In the genomic region with DNA sequence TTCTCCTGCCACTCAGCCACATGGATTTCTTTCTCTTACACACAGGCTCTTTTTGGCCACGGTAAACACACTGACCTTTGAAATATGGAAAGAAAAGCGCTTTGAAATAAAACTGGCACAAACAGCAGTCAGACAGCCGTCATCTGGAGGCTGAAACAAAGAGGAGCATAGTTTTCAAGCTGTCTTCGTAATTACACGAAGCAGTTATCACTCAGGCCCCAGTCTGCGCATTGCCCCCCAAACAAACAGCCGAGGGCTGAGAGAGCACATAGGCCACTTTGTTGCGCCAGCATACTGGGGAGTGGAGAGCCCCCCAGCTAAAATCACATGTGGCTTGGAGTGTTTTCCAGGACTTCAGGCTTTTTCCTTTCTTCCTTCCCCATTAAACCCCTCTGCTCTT, we compare ENCODE assay signal across 2 cellular contexts.
TF ChIP-seq lines count a peak whose summit lies in the region.

No MANE protein-coding gene starts in this region.

TF ChIP-seq in IMR-90, 13 proteins besides CTCF, POLR2A, EP300 and RAD21:
- TF ChIP-seq BHLHE40 (IDR thresholded peaks at IDR 0.05; ENCODE audit: low read depth, low read length): no peak

TF ChIP-seq in K562, 482 proteins besides CTCF, POLR2A, EP300 and RAD21:
- TF ChIP-seq, protein P1, sequence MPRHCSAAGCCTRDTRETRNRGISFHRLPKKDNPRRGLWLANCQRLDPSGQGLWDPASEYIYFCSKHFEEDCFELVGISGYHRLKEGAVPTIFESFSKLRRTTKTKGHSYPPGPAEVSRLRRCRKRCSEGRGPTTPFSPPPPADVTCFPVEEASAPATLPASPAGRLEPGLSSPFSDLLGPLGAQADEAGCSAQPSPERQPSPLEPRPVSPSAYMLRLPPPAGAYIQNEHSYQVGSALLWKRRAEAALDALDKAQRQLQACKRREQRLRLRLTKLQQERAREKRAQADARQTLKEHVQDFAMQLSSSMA (CRISPR knock-in tag; IDR thresholded peaks at IDR 0.05): no peak
- TF ChIP-seq BRCA1 (IDR thresholded peaks at IDR 0.05) (no peak), BRCA1 (CRISPR knock-in tag; IDR thresholded peaks at IDR 0.05) (no peak), ELF1 (tag; IDR thresholded peaks at IDR 0.05) (no peak), TAF9B (IDR thresholded peaks at IDR 0.05; ENCODE audit: partially characterized antibody) (no peak), MCM3 (IDR thresholded peaks at IDR 0.05) (no peak), HOXB6 (CRISPR knock-in tag; IDR thresholded peaks at IDR 0.05; ENCODE audit: borderline replicate concordance) (no peak), COPS2 (conservative IDR thresholded peaks at IDR 0.05) (no peak), C11orf30 (IDR thresholded peaks at IDR 0.05; ENCODE audit: low read depth) (no peak), ARNT (IDR thresholded peaks at IDR 0.05) (no peak), MTA1 (IDR thresholded peaks at IDR 0.05; ENCODE audit: borderline replicate concordance) (no peak), ZNF253 (CRISPR knock-in tag; conservative IDR thresholded peaks at IDR 0.05) (no peak)
- TF ChIP-seq, protein P2, sequence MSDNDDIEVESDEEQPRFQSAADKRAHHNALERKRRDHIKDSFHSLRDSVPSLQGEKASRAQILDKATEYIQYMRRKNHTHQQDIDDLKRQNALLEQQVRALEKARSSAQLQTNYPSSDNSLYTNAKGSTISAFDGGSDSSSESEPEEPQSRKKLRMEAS (CRISPR knock-in tag; IDR thresholded peaks at IDR 0.05): no peak
